16 cellular contexts compared by ENCODE assay signal in the genomic region with DNA sequence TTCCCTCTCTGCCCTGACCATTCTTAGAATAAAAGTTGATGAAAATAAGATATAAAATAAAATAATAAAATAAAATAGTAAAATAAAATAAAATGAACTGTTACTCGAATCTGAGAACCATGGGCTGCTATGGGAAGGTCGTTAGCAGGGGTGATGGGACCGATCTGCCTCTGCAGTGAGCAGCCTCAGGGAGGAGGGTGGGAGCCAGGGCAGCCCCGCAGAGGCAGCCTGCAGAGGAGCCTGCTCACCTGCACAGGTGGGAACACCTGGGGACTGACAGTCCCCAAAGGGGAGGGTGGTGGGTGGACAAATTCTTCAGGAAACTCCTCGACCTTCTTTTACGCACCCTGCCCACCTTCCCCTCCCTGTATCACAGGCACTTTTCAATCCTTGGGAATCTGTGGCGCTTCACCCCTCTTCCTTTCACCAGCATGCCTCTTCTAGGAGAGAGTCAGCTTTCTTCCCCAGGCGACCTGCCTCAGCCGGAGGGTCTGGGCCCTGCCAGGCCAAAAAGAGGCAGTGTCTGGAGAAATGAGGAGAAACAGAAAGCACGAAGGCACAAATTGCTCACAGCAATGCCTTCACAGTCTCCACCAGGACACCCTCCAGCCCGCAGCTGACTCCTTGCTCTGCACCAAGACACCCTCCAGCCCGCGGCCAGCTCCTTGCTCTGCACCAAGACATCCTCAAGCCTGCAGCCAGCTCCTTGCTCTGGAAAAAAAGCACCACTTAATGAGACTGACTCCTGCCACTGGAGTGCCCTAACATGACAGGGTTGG.
A peak's percentile ranks its signal among the peaks of the same experiment; 100 is the strongest.
DNase-seq lines count a peak whose midpoint lies in the region; ATAC-seq and TF ChIP-seq lines count a peak whose summit lies in the region.
"Had no signal": no experiment of that assay in that cellular context is flagged by ENCODE, and none has a peak within 500 bp of the region (broad histone marks: within the 10 kb centered on the region; RNA-seq: fewer than 3 reads in every experiment).

No MANE protein-coding gene starts in this region.

- TF ChIP-seq CTCF in WTC11 (IDR thresholded peaks at IDR 0.05) (no peak), endodermal cell (conservative IDR thresholded peaks at IDR 0.05) (no peak), osteocyte (IDR thresholded peaks at IDR 0.05) (no peak), upper lobe of right lung (IDR thresholded peaks at IDR 0.05) (no peak), left ventricle myocardium inferior (IDR thresholded peaks at IDR 0.05; ENCODE audit: borderline replicate concordance) (no peak)

- no peak overlapping the region for H3K9ac ChIP-seq in endodermal cell (ENCODE audit: extremely low read depth, low read length, poor library complexity, severe bottlenecking)
- H3K9ac ChIP-seq: GM23248 had no signal

- peaks cover 59% of the 10 kb centered on the region for H3K9me3 Mint-ChIP-seq in WTC11
- H3K9me3 Mint-ChIP-seq in endodermal cell, result peaks cover 12% of the 10 kb centered on the region
- peaks cover 11% of the 10 kb centered on the region for H3K9me3 Mint-ChIP-seq in osteocyte (ENCODE audit: unreplicated experiment)
- H3K9me3 Mint-ChIP-seq: CD4-positive, alpha-beta T cell had no signal

- no peak overlapping the region for H3K4me3 Mint-ChIP-seq in WTC11
- no peak overlapping the region for H3K4me3 Mint-ChIP-seq in endodermal cell
- H3K4me3 Mint-ChIP-seq in osteocyte (ENCODE audit: unreplicated experiment), result no peak overlapping the region
- H3K4me3 Mint-ChIP-seq: B cell; CD4-positive, alpha-beta T cell had no signal

- no peak overlapping the region for H3K27ac Mint-ChIP-seq in WTC11
- H3K27ac Mint-ChIP-seq in endodermal cell, result no peak overlapping the region
- no peak overlapping the region for H3K27ac Mint-ChIP-seq in osteocyte (ENCODE audit: unreplicated experiment)
- H3K27ac Mint-ChIP-seq: CD4-positive, alpha-beta T cell had no signal

- H3K27me3 ChIP-seq in endodermal cell (ENCODE audit: control insufficient read depth, insufficient read depth, low read length, poor library complexity, severe bottlenecking) (no peaks in the 10 kb centered on the region), upper lobe of right lung (no peaks in the 10 kb centered on the region), left ventricle myocardium inferior (ENCODE audit: low read depth) (peaks cover 68% of the 10 kb centered on the region)

- H3K4me1 Mint-ChIP-seq in WTC11, result no peaks in the 10 kb centered on the region
- no peaks in the 10 kb centered on the region for H3K4me1 Mint-ChIP-seq in endodermal cell
- no peaks in the 10 kb centered on the region for H3K4me1 Mint-ChIP-seq in osteocyte (ENCODE audit: unreplicated experiment)
- H3K4me1 Mint-ChIP-seq: B cell had no signal

- 92 to 95% methylated on average over 4 to 13 of the region's 13 CpGs for WGBS in endodermal cell (ENCODE audit: insufficient coverage in 1 of 2, insufficient read length in 1 of 2), 2 experiments

- H3K36me3 Mint-ChIP-seq in WTC11 (peaks cover 48% of the 10 kb centered on the region), endodermal cell (ENCODE audit: low read depth) (no peaks in the 10 kb centered on the region), osteocyte (ENCODE audit: unreplicated experiment) (no peaks in the 10 kb centered on the region)

- CTCF ChIA-PET in WTC11 (lab: Charles Lee), result interaction anchor here (0.7 to 1.5 kb wide), 2 partner anchors 24 to 318 kb away, joined by 3 to 4 read pairs; no protein-coding TSS in a partner anchor

- no peak overlapping the region for H3K27ac ChIP-seq in endodermal cell (ENCODE audit: low read depth, low read length)
- no peak overlapping the region for H3K27ac ChIP-seq in upper lobe of right lung
- H3K27ac ChIP-seq in left ventricle myocardium inferior (replicated peaks), result no peak overlapping the region
- H3K27ac ChIP-seq: GM23248 had no signal

- no peak for DNase-seq in WTC11 (ENCODE audit: low spot score)
- DNase-seq in endodermal cell, result peak; percentile 27
- DNase-seq in osteocyte (ENCODE audit: extremely low spot score, unreplicated experiment), result peak; percentile 59
- DNase-seq in upper lobe of right lung, result peak; percentile 51
- DNase-seq in A172 (ENCODE audit: low spot score), result no peak
- no peak for DNase-seq in SKM-1 treated with dmso at 0.1 percent for 144 hours (lab: John Stamatoyannopoulos, UW; ENCODE audit: unreplicated experiment)
- no peak for DNase-seq in left ventricle myocardium inferior
- DNase-seq: C1 segment of cervical spinal cord; Calu3; CD4-positive, alpha-beta T cell; DMS 273 treated with DMSO at 0.1 percent for 48 hours; DMS79; GM23248; H7 had no signal

- H3K36me3 ChIP-seq in endodermal cell (ENCODE audit: control insufficient read depth, insufficient read depth, low read length), result no peaks in the 10 kb centered on the region
- H3K36me3 ChIP-seq in upper lobe of right lung, result no peaks in the 10 kb centered on the region
- no peaks in the 10 kb centered on the region for H3K36me3 ChIP-seq in left ventricle myocardium inferior

- intact Hi-C loops in upper lobe of right lung (cut with DNase I) (no loop called here), left ventricle myocardium inferior (cut with micrococcal nuclease) (no loop called here)

- H3K9me3 ChIP-seq in endodermal cell (ENCODE audit: control insufficient read depth, low read length) (no peaks in the 10 kb centered on the region), upper lobe of right lung (no peaks in the 10 kb centered on the region), left ventricle myocardium inferior (replicated peaks) (peaks cover 7% of the 10 kb centered on the region)

- ATAC-seq in WTC11 (no peak), upper lobe of right lung (no peak)
- ATAC-seq: GM12878 had no signal

- H3K27me3 Mint-ChIP-seq in WTC11 (ENCODE audit: low read depth), result peaks cover 13% of the 10 kb centered on the region
- no peaks in the 10 kb centered on the region for H3K27me3 Mint-ChIP-seq in endodermal cell (ENCODE audit: insufficient read depth)
- no peaks in the 10 kb centered on the region for H3K27me3 Mint-ChIP-seq in osteocyte (ENCODE audit: unreplicated experiment)

- H3K4me1 ChIP-seq in endodermal cell (ENCODE audit: control insufficient read depth, insufficient read depth, low read length), result no peaks in the 10 kb centered on the region
- no peaks in the 10 kb centered on the region for H3K4me1 ChIP-seq in upper lobe of right lung
- no peaks in the 10 kb centered on the region for H3K4me1 ChIP-seq in left ventricle myocardium inferior

- POLR2A ChIA-PET in WTC11 (lab: Charles Lee), result interaction anchor here (0.7 kb wide), 1 partner anchor 13 kb away, joined by 3 read pairs; no protein-coding TSS in a partner anchor

- no peak overlapping the region for H3K4me3 ChIP-seq in endodermal cell (ENCODE audit: low read length)
- no peak overlapping the region for H3K4me3 ChIP-seq in upper lobe of right lung
- H3K4me3 ChIP-seq in left ventricle myocardium inferior, result no peak overlapping the region
- H3K4me3 ChIP-seq: GM12878, GM23248 had no signal

TF ChIP-seq in WTC11, 78 proteins besides CTCF, POLR2A, EP300 and RAD21:
- TF ChIP-seq HMGA2 (CRISPR knock-in tag; IDR thresholded peaks at IDR 0.05) (0 out of 2 replicates have a peak, but pooled peaks have one; percentile 28), TCF7 (CRISPR knock-in tag; IDR thresholded peaks at IDR 0.05; ENCODE audit: low read depth) (no peak)

Comparison
In these comparisons a context has a peak if more than half of its experiments do, and no peak if none do; other contexts are left out.
1. DNase-seq: peak in endodermal cell (single experiment), osteocyte (single experiment) and upper lobe of right lung (single experiment); none in WTC11 (single experiment), A172 (single experiment), SKM-1 treated with dmso at 0.1 percent for 144 hours (single experiment) and left ventricle myocardium inferior (single experiment).